Comparison of ENCODE assay signal across 6 cellular contexts in genomic region chr12:12198124-12198523, GRCh38.
"Had no signal": no experiment of that assay in that cellular context is flagged by ENCODE, and none has a peak within 500 bp of the region (broad histone marks: within the 10 kb centered on the region; RNA-seq: fewer than 3 reads in every experiment).

No MANE protein-coding gene starts in this region.

- DNase-seq: IMR-90, KBM-7 had no signal

- H3K27ac ChIP-seq: HL-60 had no signal

- H3K4me3 ChIP-seq: K562 had no signal

- H3K36me3 Mint-ChIP-seq: IgD-negative memory B cell had no signal

- H3K27ac Mint-ChIP-seq: IgD-negative memory B cell had no signal

- H3K4me3 Mint-ChIP-seq: IgD-negative memory B cell had no signal

- ATAC-seq: HepG2, K562 had no signal

- H3K4me1 Mint-ChIP-seq: IgD-negative memory B cell had no signal
